In the genomic region with DNA sequence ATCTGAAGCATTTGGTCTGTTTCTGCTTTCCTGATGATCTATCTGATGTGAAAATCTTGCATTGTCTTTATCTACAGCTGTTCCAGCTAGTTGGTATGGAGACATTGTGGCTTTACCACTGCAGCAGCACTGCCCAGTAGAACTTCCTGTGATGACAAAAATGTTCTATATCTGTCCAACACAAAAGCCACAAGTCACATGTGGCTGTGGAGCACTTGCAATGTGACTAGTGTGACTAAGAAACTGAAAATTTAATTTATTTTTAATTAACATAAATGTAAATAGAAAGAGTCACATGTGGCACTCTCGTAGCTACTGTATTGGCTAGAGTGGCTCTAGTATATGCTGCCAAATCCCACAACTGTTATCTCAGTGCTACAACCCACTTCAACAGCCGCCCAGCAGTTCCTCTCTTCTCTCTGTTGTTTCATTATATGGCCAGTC, we compare ENCODE assay signal across 1 cellular context.
TF ChIP-seq lines count a peak whose summit lies in the region.

No MANE protein-coding gene starts in this region.

TF ChIP-seq in GM12878, 131 proteins besides CTCF, POLR2A, EP300 and RAD21 (continued from another document):
- TF ChIP-seq POLR2AphosphoS5 (IDR thresholded peaks at IDR 0.05; ENCODE audit: low read length) (0 out of 2 replicates have a peak, but pooled peaks have one; percentile 33), MTA2 (IDR thresholded peaks at IDR 0.05; ENCODE audit: low read depth) (peak; percentile 93), MEF2B (IDR thresholded peaks at IDR 0.05; ENCODE audit: partially characterized antibody, poor library complexity, severe bottlenecking) (peak; percentile 97), HCFC1 (IDR thresholded peaks at IDR 0.05; ENCODE audit: low read length) (no peak), SREBF2 (IDR thresholded peaks at IDR 0.05; ENCODE audit: low read length) (no peak), ZSCAN29 (IDR thresholded peaks at IDR 0.05) (no peak), EGR1 (IDR thresholded peaks at IDR 0.05; ENCODE audit: borderline replicate concordance in 1 of 2, low read depth in 2 of 2, low read length in 2 of 2) (no peak), FOXM1 (IDR thresholded peaks at IDR 0.05; ENCODE audit: low read depth, low read length) (peak; percentile 86), GABPA (IDR thresholded peaks at IDR 0.05; ENCODE audit: low read depth) (0 out of 2 replicates have a peak, but pooled peaks have one; percentile 28), CBFB (IDR thresholded peaks at IDR 0.05; ENCODE audit: low read depth) (peak; percentile 87), RUNX3 (IDR thresholded peaks at IDR 0.05; ENCODE audit: low read length) (peak; percentile 98), SIN3A (IDR thresholded peaks at IDR 0.05; ENCODE audit: low read depth, low read length) (no peak), TBL1XR1 (IDR thresholded peaks at IDR 0.05; ENCODE audit: low read depth, low read length) (peak; percentile 89), MTA3 (IDR thresholded peaks at IDR 0.05; ENCODE audit: borderline replicate concordance, low read length) (peak; percentile 71), ZNF384 (IDR thresholded peaks at IDR 0.05; ENCODE audit: borderline replicate concordance, low read depth, low read length) (no peak), ZBED1 (IDR thresholded peaks at IDR 0.05; ENCODE audit: borderline replicate concordance) (peak; percentile 65; the same call in 1 of the 2 replicates), PAX8 (IDR thresholded peaks at IDR 0.05) (no peak)
- TF ChIP-seq, protein P1, sequence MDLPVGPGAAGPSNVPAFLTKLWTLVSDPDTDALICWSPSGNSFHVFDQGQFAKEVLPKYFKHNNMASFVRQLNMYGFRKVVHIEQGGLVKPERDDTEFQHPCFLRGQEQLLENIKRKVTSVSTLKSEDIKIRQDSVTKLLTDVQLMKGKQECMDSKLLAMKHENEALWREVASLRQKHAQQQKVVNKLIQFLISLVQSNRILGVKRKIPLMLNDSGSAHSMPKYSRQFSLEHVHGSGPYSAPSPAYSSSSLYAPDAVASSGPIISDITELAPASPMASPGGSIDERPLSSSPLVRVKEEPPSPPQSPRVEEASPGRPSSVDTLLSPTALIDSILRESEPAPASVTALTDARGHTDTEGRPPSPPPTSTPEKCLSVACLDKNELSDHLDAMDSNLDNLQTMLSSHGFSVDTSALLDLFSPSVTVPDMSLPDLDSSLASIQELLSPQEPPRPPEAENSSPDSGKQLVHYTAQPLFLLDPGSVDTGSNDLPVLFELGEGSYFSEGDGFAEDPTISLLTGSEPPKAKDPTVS (IDR thresholded peaks at IDR 0.05; ENCODE audit: low read depth, low read length): no peak
- TF ChIP-seq, protein P2, sequence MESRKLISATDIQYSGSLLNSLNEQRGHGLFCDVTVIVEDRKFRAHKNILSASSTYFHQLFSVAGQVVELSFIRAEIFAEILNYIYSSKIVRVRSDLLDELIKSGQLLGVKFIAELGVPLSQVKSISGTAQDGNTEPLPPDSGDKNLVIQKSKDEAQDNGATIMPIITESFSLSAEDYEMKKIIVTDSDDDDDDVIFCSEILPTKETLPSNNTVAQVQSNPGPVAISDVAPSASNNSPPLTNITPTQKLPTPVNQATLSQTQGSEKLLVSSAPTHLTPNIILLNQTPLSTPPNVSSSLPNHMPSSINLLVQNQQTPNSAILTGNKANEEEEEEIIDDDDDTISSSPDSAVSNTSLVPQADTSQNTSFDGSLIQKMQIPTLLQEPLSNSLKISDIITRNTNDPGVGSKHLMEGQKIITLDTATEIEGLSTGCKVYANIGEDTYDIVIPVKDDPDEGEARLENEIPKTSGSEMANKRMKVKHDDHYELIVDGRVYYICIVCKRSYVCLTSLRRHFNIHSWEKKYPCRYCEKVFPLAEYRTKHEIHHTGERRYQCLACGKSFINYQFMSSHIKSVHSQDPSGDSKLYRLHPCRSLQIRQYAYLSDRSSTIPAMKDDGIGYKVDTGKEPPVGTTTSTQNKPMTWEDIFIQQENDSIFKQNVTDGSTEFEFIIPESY (IDR thresholded peaks at IDR 0.05): no peak
- TF ChIP-seq, protein P3, sequence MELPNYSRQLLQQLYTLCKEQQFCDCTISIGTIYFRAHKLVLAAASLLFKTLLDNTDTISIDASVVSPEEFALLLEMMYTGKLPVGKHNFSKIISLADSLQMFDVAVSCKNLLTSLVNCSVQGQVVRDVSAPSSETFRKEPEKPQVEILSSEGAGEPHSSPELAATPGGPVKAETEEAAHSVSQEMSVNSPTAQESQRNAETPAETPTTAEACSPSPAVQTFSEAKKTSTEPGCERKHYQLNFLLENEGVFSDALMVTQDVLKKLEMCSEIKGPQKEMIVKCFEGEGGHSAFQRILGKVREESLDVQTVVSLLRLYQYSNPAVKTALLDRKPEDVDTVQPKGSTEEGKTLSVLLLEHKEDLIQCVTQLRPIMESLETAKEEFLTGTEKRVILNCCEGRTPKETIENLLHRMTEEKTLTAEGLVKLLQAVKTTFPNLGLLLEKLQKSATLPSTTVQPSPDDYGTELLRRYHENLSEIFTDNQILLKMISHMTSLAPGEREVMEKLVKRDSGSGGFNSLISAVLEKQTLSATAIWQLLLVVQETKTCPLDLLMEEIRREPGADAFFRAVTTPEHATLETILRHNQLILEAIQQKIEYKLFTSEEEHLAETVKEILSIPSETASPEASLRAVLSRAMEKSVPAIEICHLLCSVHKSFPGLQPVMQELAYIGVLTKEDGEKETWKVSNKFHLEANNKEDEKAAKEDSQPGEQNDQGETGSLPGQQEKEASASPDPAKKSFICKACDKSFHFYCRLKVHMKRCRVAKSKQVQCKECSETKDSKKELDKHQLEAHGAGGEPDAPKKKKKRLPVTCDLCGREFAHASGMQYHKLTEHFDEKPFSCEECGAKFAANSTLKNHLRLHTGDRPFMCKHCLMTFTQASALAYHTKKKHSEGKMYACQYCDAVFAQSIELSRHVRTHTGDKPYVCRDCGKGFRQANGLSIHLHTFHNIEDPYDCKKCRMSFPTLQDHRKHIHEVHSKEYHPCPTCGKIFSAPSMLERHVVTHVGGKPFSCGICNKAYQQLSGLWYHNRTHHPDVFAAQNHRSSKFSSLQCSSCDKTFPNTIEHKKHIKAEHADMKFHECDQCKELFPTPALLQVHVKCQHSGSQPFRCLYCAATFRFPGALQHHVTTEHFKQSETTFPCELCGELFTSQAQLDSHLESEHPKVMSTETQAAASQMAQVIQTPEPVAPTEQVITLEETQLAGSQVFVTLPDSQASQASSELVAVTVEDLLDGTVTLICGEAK (IDR thresholded peaks at IDR 0.05; ENCODE audit: borderline replicate concordance): 0 out of 2 replicates have a peak, but pooled peaks have one; percentile 7
- TF ChIP-seq, protein P4, sequence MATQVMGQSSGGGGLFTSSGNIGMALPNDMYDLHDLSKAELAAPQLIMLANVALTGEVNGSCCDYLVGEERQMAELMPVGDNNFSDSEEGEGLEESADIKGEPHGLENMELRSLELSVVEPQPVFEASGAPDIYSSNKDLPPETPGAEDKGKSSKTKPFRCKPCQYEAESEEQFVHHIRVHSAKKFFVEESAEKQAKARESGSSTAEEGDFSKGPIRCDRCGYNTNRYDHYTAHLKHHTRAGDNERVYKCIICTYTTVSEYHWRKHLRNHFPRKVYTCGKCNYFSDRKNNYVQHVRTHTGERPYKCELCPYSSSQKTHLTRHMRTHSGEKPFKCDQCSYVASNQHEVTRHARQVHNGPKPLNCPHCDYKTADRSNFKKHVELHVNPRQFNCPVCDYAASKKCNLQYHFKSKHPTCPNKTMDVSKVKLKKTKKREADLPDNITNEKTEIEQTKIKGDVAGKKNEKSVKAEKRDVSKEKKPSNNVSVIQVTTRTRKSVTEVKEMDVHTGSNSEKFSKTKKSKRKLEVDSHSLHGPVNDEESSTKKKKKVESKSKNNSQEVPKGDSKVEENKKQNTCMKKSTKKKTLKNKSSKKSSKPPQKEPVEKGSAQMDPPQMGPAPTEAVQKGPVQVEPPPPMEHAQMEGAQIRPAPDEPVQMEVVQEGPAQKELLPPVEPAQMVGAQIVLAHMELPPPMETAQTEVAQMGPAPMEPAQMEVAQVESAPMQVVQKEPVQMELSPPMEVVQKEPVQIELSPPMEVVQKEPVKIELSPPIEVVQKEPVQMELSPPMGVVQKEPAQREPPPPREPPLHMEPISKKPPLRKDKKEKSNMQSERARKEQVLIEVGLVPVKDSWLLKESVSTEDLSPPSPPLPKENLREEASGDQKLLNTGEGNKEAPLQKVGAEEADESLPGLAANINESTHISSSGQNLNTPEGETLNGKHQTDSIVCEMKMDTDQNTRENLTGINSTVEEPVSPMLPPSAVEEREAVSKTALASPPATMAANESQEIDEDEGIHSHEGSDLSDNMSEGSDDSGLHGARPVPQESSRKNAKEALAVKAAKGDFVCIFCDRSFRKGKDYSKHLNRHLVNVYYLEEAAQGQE (IDR thresholded peaks at IDR 0.05; ENCODE audit: low read depth, low read length): no peak
